19 cellular contexts compared by ENCODE assay signal in genomic region chr3:47103619-47104018, GRCh38.
DNase-seq lines count a peak whose midpoint lies in the region; ATAC-seq, FAIRE-seq and TF ChIP-seq lines count a peak whose summit lies in the region.
"Had no signal": no experiment of that assay in that cellular context is flagged by ENCODE, and none has a peak within 500 bp of the region (broad histone marks: within the 10 kb centered on the region; RNA-seq: fewer than 3 reads in every experiment).

No MANE protein-coding gene starts in this region.

- peaks cover 4% of the 10 kb centered on the region for H3K4me1 Mint-ChIP-seq in CD4-positive, alpha-beta T cell (ENCODE audit: low read depth)
- H3K4me1 Mint-ChIP-seq: B cell had no signal

- H3K9ac ChIP-seq in HepG2 (ENCODE audit: insufficient read depth, low read depth, low read length): no peak overlapping the region
- no peak overlapping the region for H3K9ac ChIP-seq in mesendoderm (ENCODE audit: low read length)
- H3K9ac ChIP-seq: BLaER1 treated with 17β-estradiol and CSF1 and Interleukin-3, amounts not matched to agents 10 nM and 100 nM had no signal

- H2BK15ac ChIP-seq in mesendoderm (replicated peaks; ENCODE audit: low read depth): no peak overlapping the region

- H3K36me3 Mint-ChIP-seq in CD4-positive, alpha-beta T cell (ENCODE audit: low read depth): peaks cover 67% of the 10 kb centered on the region

- DNase-seq in HepG2 (ENCODE audit: low spot score): peak; percentile 74
- DNase-seq in right lobe of liver: no peak
- DNase-seq in CD4-positive, alpha-beta T cell: no peak
- peak; percentile 44 for DNase-seq in SW480 (ENCODE audit: low spot score)
- DNase-seq in left kidney (ENCODE audit: low read depth, low spot score): peak; percentile 7
- DNase-seq in mesendoderm: no peak
- DNase-seq in GM10248 (ENCODE audit: extremely low spot score): no peak
- no peak for DNase-seq in stimulated activated CD4-positive, alpha-beta T cell treated with anti-CD3 and anti-CD28 coated beads, Interleukin-4, amount 100 ng/mL, for 4 hours
- DNase-seq: 8988T, GF-D8, HCEC 1CT had no signal

- H4K5ac ChIP-seq in mesendoderm (ENCODE audit: low read length): no peak overlapping the region

- TF ChIP-seq CTCF in HepG2 (CRISPR knock-in tag; IDR thresholded peaks at IDR 0.05) (no peak), right lobe of liver (IDR thresholded peaks at IDR 0.05) (no peak), GM10248 (IDR thresholded peaks at IDR 0.05; ENCODE audit: control extremely low read depth, extremely low read depth, low read depth, missing control alignments) (no peak)
- TF ChIP-seq CTCF in CD4-positive, alpha-beta T cell (IDR thresholded peaks at IDR 0.05): no peak

- H2AK5ac ChIP-seq in mesendoderm (ENCODE audit: low read length): no peak overlapping the region

- H3K79me1 ChIP-seq in mesendoderm (ENCODE audit: low read length): no peaks in the 10 kb centered on the region

- H3K4me3 ChIP-seq in HepG2 (replicated peaks in 1 of 3; ENCODE audit: insufficient read depth in 1 of 3, low read depth in 2 of 3, low read length in 3 of 3) (no peak overlapping the region), right lobe of liver (no peak overlapping the region), mesendoderm (ENCODE audit: low read length) (no peak overlapping the region)
- H3K4me3 ChIP-seq: BLaER1 treated with 17β-estradiol and CSF1 and Interleukin-3, amounts not matched to agents 10 nM and 100 nM; GM23338; K562 had no signal

- H3K36me3 ChIP-seq in HepG2 (replicated peaks in 1 of 2; ENCODE audit: control insufficient read depth in 1 of 2, insufficient read depth in 2 of 2, low read length in 2 of 2): peaks cover 3 to 26% of the 10 kb centered on the region in 2 experiments; a peak in 3 of 5 replicates
- H3K36me3 ChIP-seq in right lobe of liver: peaks cover 0 to 15% (median 2%) of the 10 kb centered on the region in 4 donors
- H3K36me3 ChIP-seq in mesendoderm (ENCODE audit: control insufficient read depth, insufficient read depth, low read length): no peaks in the 10 kb centered on the region

- H3K27ac ChIP-seq in HepG2 (ENCODE audit: extremely low read length, insufficient read depth, low read length) (peak overlapping the region; percentile 13), right lobe of liver (no peak overlapping the region), mesendoderm (ENCODE audit: low read depth, low read length) (no peak overlapping the region)
- H3K27ac ChIP-seq in CD4-positive, alpha-beta T cell (ENCODE audit: low read depth, low read length): no peak overlapping the region
- H3K27ac ChIP-seq: BLaER1 treated with 17β-estradiol and CSF1 and Interleukin-3, amounts not matched to agents 10 nM and 100 nM had no signal

- no peak overlapping the region for H3K4me3 Mint-ChIP-seq in CD4-positive, alpha-beta T cell
- H3K4me3 Mint-ChIP-seq: B cell, GM23338 had no signal

- TF ChIP-seq POLR2A in HepG2 (IDR thresholded peaks at IDR 0.05; ENCODE audit: insufficient read depth in 1 of 2, low read depth in 2 of 2, low read length in 2 of 2): no peak
- no peak for TF ChIP-seq POLR2A in right lobe of liver (IDR thresholded peaks at IDR 0.05)

- no peak for FAIRE-seq in HepG2 (lab: Jason Lieb, UNC)
- FAIRE-seq: D721Med, GM12891, H54, K562 had no signal

- H3K4me2 ChIP-seq in HepG2 (ENCODE audit: low read depth, low read length) (no peak overlapping the region), mesendoderm (ENCODE audit: low read length) (no peak overlapping the region)
- H3K4me2 ChIP-seq: BLaER1 treated with 17β-estradiol and CSF1 and Interleukin-3, amounts not matched to agents 10 nM and 100 nM; GM23338 had no signal

- intact Hi-C loops in HepG2 (cut with micrococcal nuclease; ENCODE audit: unreplicated experiment) (loop anchor here (2.0 kb wide), 1 partner anchor 37 kb away; no protein-coding TSS in a partner anchor), right lobe of liver (cut with DNase I) (no loop called here)
- intact Hi-C loops in CD4-positive, alpha-beta T cell (cut with DNase I, micrococcal nuclease): no loop called here

- TF ChIP-seq EP300 in HepG2 (IDR thresholded peaks at IDR 0.05; ENCODE audit: low read depth in 2 of 2, low read length in 2 of 2) (no peak), HepG2 (CRISPR knock-in tag; IDR thresholded peaks at IDR 0.05; ENCODE audit: borderline replicate concordance) (no peak)

- in situ Hi-C loops in HepG2 (cut with HindIII; ENCODE audit: extremely low pct_ligation_motif_present, low pct_unique_long_range_greater_than_20kb): no loop called here

- ATAC-seq in HepG2: peak; percentile 82
- no peak for ATAC-seq in right lobe of liver
- no peak for ATAC-seq in CD4-positive, alpha-beta T cell (ENCODE audit: poor library complexity)
- ATAC-seq: GM23338, K562 had no signal

- no TSS peak for BruUV-seq in HepG2 (replicated peaks; lab: Mats Ljungman, UMichigan)

- TF ChIP-seq RAD21 in HepG2 (CRISPR knock-in tag; IDR thresholded peaks at IDR 0.05): no peak

- no peak overlapping the region for H3K4ac ChIP-seq in mesendoderm (ENCODE audit: low read depth, low read length)

- no peak overlapping the region for H2AFZ ChIP-seq in HepG2 (ENCODE audit: low read length)
- H2AFZ ChIP-seq: GM23338 had no signal

- no peak overlapping the region for H3K23ac ChIP-seq in mesendoderm (ENCODE audit: low read length)

- CTCF ChIA-PET in HepG2 (lab: Yijun Ruan, JAX; ENCODE audit: low intra/inter-chr PET ratio, low total read pairs) (no interaction called here), GM10248 (lab: Yijun Ruan, JAX) (no interaction called here)
- CTCF ChIA-PET in CD4-positive, alpha-beta T cell (lab: Charles Lee): interaction anchor here (0.7 kb wide), 1 partner anchor 8 kb away, joined by 3 read pairs; no protein-coding TSS in a partner anchor

- no peak overlapping the region for H3K56ac ChIP-seq in mesendoderm (ENCODE audit: low read length)

- POLR2A ChIA-PET in HepG2 (lab: Yijun Ruan, JAX): no interaction called here
- POLR2A ChIA-PET in CD4-positive, alpha-beta T cell (lab: Charles Lee): no interaction called here
- POLR2A ChIA-PET in GM10248 (lab: Yijun Ruan, JAX): no interaction called here

- H4K8ac ChIP-seq in mesendoderm (ENCODE audit: low read depth, low read length): no peak overlapping the region

- no peaks in the 10 kb centered on the region for H3K79me2 ChIP-seq in HepG2 (ENCODE audit: insufficient read depth, low read length)
- H3K79me2 ChIP-seq in mesendoderm (ENCODE audit: control insufficient read depth, insufficient read depth, low read length): no peaks in the 10 kb centered on the region

- H2BK120ac ChIP-seq in mesendoderm (ENCODE audit: low read depth, low read length): no peak overlapping the region

- H3K18ac ChIP-seq in mesendoderm (ENCODE audit: low read length): no peak overlapping the region

- H3K27me3 Mint-ChIP-seq in CD4-positive, alpha-beta T cell: no peaks in the 10 kb centered on the region
- H3K27me3 Mint-ChIP-seq: B cell had no signal

- H3K4me1 ChIP-seq in HepG2 (ENCODE audit: insufficient read depth, low read length) (peaks cover 48% of the 10 kb centered on the region), right lobe of liver (no peaks in the 10 kb centered on the region), mesendoderm (ENCODE audit: control insufficient read depth, low read depth, low read length) (no peaks in the 10 kb centered on the region)
- H3K4me1 ChIP-seq: BLaER1 treated with 17β-estradiol and CSF1 and Interleukin-3, amounts not matched to agents 10 nM and 100 nM had no signal

- H3K27me3 ChIP-seq in HepG2 (ENCODE audit: control insufficient read depth in 1 of 2, insufficient read depth in 2 of 2, low read length in 2 of 2): no peaks in the 10 kb centered on the region
- no peaks in the 10 kb centered on the region for H3K27me3 ChIP-seq in right lobe of liver
- no peaks in the 10 kb centered on the region for H3K27me3 ChIP-seq in CD4-positive, alpha-beta T cell (ENCODE audit: control insufficient read depth, insufficient read depth, low read length)
- no peaks in the 10 kb centered on the region for H3K27me3 ChIP-seq in mesendoderm (ENCODE audit: insufficient read depth, low read length, poor library complexity)
- H3K27me3 ChIP-seq: BLaER1 treated with 17β-estradiol and CSF1 and Interleukin-3, amounts not matched to agents 10 nM and 100 nM had no signal

- 50% methylated on average over 2 of the region's 2 CpGs for WGBS in HepG2 (ENCODE audit: low lambda C conversion rate)
- 81% methylated on average over 2 of the region's 2 CpGs for WGBS in right lobe of liver (ENCODE audit: insufficient coverage, low coverage, low lambda C conversion rate, missing lambda C conversion rate)
- WGBS in mesendoderm (ENCODE audit: extremely low coverage, insufficient coverage, low lambda C conversion rate): no CpG with 5 or more reads among the region's 2 CpGs

- no peaks in the 10 kb centered on the region for H3K9me3 Mint-ChIP-seq in CD4-positive, alpha-beta T cell
- H3K9me3 Mint-ChIP-seq: GM23338 had no signal

- H2BK5ac ChIP-seq in mesendoderm (ENCODE audit: low read length): no peak overlapping the region

- H3K9me3 ChIP-seq in HepG2 (ENCODE audit: low read length): no peaks in the 10 kb centered on the region
- H3K9me3 ChIP-seq in right lobe of liver: no peaks in the 10 kb centered on the region
- H3K9me3 ChIP-seq in CD4-positive, alpha-beta T cell (ENCODE audit: control insufficient read depth, low read length): no peaks in the 10 kb centered on the region
- H3K9me3 ChIP-seq: BLaER1 treated with 17β-estradiol and CSF1 and Interleukin-3, amounts not matched to agents 10 nM and 100 nM; Caco-2 had no signal

- peaks cover 7% of the 10 kb centered on the region; the same call in 1 of the 2 replicates for H4K20me1 ChIP-seq in HepG2 (ENCODE audit: insufficient read depth, low read length)

- H3K27ac Mint-ChIP-seq in CD4-positive, alpha-beta T cell: peak overlapping the region; percentile 55
- H3K27ac Mint-ChIP-seq: B cell, GM23338 had no signal

TF ChIP-seq in HepG2, 621 proteins besides CTCF, POLR2A, EP300 and RAD21 (continues in another document):
- TF ChIP-seq TCF7 (IDR thresholded peaks at IDR 0.05; ENCODE audit: low read depth) (peak; percentile 73), SOX5 (CRISPR knock-in tag; IDR thresholded peaks at IDR 0.05; ENCODE audit: borderline replicate concordance) (peak; percentile 47; the same call in 1 of the 2 replicates)

Comparison
In these comparisons a context has a peak if more than half of its experiments do, and no peak if none do; other contexts are left out.
1. DNase-seq: peak in HepG2 (single experiment), SW480 (single experiment) and left kidney (single experiment); none in right lobe of liver (0 of 3), CD4-positive, alpha-beta T cell (0 of 10), mesendoderm (single experiment), GM10248 (single experiment) and stimulated activated CD4-positive, alpha-beta T cell treated with anti-CD3 and anti-CD28 coated beads, Interleukin-4, amount 100 ng/mL, for 4 hours (0 of 2).